Comparison of ENCODE assay signal across 16 cellular contexts in the genomic region with DNA sequence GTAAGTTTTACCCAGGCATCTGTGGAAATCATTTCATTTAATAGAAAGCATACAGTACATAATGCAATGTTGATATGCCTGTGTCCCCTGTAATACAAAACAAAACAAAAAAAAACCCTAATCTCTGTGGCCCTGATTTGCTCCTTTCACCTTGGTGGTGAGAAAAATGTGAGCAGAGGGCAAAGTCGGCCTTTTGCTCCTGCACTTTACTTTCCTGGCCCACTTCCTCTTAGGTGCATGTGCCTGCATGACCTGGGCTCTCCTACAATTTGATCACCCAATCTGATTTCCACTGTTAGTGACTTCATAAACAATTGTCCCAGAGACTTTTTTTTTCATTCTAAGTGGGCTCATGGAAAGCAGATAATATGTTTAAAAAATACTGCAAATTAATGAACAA.
DNase-seq lines count a peak whose midpoint lies in the region; ATAC-seq, FAIRE-seq and TF ChIP-seq lines count a peak whose summit lies in the region.
"Had no signal": no experiment of that assay in that cellular context is flagged by ENCODE, and none has a peak within 500 bp of the region (broad histone marks: within the 10 kb centered on the region; RNA-seq: fewer than 3 reads in every experiment).

No MANE protein-coding gene starts in this region.

- H3K27me3 ChIP-seq in DND-41 (ENCODE audit: insufficient read depth, low read length, poor library complexity) (no peaks in the 10 kb centered on the region), keratinocyte (ENCODE audit: control insufficient read depth, extremely low read depth, insufficient read depth, low read length) (no peaks in the 10 kb centered on the region)

- H3K9me3 ChIP-seq in DND-41 (ENCODE audit: insufficient read depth, low read length, severe bottlenecking) (no peaks in the 10 kb centered on the region), keratinocyte (ENCODE audit: control insufficient read depth, low read depth, low read length) (no peaks in the 10 kb centered on the region)
- H3K9me3 ChIP-seq: HAP-1 had no signal

- DNase-seq in DMS153 (lab: John Stamatoyannopoulos, UW) (peak; percentile 48), DND-41 (no peak), keratinocyte (ENCODE audit: low read depth, low spot score) (no peak), mucosa of gallbladder (ENCODE audit: low spot score) (peak; percentile 17), NCI-H82 (lab: John Stamatoyannopoulos, UW) (no peak), KBM-7 (no peak), DMS114 treated with DMSO at 0.1 percent for 48 hours (lab: John Stamatoyannopoulos, UW; ENCODE audit: unreplicated experiment) (no peak)
- DNase-seq: C1 segment of cervical spinal cord; CD4-positive, alpha-beta memory T cell; DMS53; HFFc6 had no signal

- FAIRE-seq in keratinocyte (lab: Jason Lieb, UNC) = no peak
- FAIRE-seq: A204.1, GM12892, H1, K562 had no signal

- H3K79me2 ChIP-seq in DND-41 (ENCODE audit: insufficient read depth, low read length) (no peaks in the 10 kb centered on the region), keratinocyte (ENCODE audit: control insufficient read depth, insufficient read depth, low read length) (no peaks in the 10 kb centered on the region)

- H3K9me1 ChIP-seq in keratinocyte (ENCODE audit: control insufficient read depth, extremely low read depth, insufficient read depth, low read length) = no peaks in the 10 kb centered on the region

- H3K36me3 ChIP-seq in DND-41 (ENCODE audit: insufficient read depth, low read length) (no peaks in the 10 kb centered on the region), keratinocyte (ENCODE audit: control insufficient read depth in 2 of 2, extremely low read depth in 1 of 2, insufficient read depth in 2 of 2, low read length in 2 of 2) (no peaks in the 10 kb centered on the region)
- H3K36me3 ChIP-seq: HAP-1 had no signal

- H3K4me2 ChIP-seq in DND-41 (ENCODE audit: insufficient read depth, low read length) = no peak overlapping the region
- peak overlapping the region; percentile 16 for H3K4me2 ChIP-seq in keratinocyte (ENCODE audit: control insufficient read depth, extremely low read depth, insufficient read depth, low read depth, low read length)

- H4K20me1 ChIP-seq in DND-41 (ENCODE audit: insufficient read depth, low read length) (no peaks in the 10 kb centered on the region), keratinocyte (ENCODE audit: control insufficient read depth, extremely low read depth, insufficient read depth, low read length) (no peaks in the 10 kb centered on the region)

- dilution Hi-C loops in keratinocyte (cut with MboI; ENCODE audit: extremely low pct_ligation_motif_present, low sequenced_read_pairs) = no loop called here

- no peak for ATAC-seq in DND-41 (ENCODE audit: insufficient read depth, low read depth)
- ATAC-seq: K562 had no signal

- in situ Hi-C loops in KBM-7 (cut with MboI; ENCODE audit: low pct_unique_long_range_greater_than_20kb, low sequenced_read_pairs) = no loop called here

- H2AFZ ChIP-seq in DND-41 (ENCODE audit: low read depth, low read length) = peak overlapping the region; percentile 61; the same call in 1 of the 2 replicates
- H2AFZ ChIP-seq in keratinocyte (ENCODE audit: control insufficient read depth, low read length) = peak overlapping the region; percentile 30

- no peak overlapping the region for H3K27ac ChIP-seq in DND-41 (ENCODE audit: low read length)
- H3K27ac ChIP-seq in keratinocyte (ENCODE audit: control insufficient read depth, insufficient read depth, low read length) = no peak overlapping the region

- H3K4me3 ChIP-seq in DND-41 (ENCODE audit: low read depth in 1 of 2, low read length in 2 of 2) (no peak overlapping the region), keratinocyte (ENCODE audit: control insufficient read depth in 2 of 3, extremely low read depth in 1 of 3, insufficient read depth in 2 of 3, low read depth in 1 of 3, low read length in 3 of 3) (no peak overlapping the region)
- H3K4me3 ChIP-seq: HAP-1, K562 had no signal

- no peak overlapping the region for H3K9ac ChIP-seq in DND-41 (ENCODE audit: low read depth, low read length)
- H3K9ac ChIP-seq in keratinocyte (ENCODE audit: control insufficient read depth, extremely low read depth, insufficient read depth, low read length) = no peak overlapping the region

- TF ChIP-seq CTCF in DND-41 (IDR thresholded peaks at IDR 0.05; ENCODE audit: borderline replicate concordance, extremely low read depth, low read length, poor library complexity, severe bottlenecking) (no peak), keratinocyte (optimal IDR thresholded peaks at IDR 0.05 in 1 of 3, IDR thresholded peaks at IDR 0.05 in 1 of 3, conservative IDR thresholded peaks at IDR 0.05 in 1 of 3; ENCODE audit: extremely low read depth in 1 of 3, insufficient read depth in 2 of 3, low read length in 3 of 3) (no peak)

- peaks cover 3% of the 10 kb centered on the region for H3K4me1 ChIP-seq in DND-41 (ENCODE audit: insufficient read depth, low read length)
- H3K4me1 ChIP-seq in keratinocyte (ENCODE audit: control insufficient read depth, extremely low read depth, insufficient read depth, low read length) = peaks cover 4% of the 10 kb centered on the region
- H3K4me1 ChIP-seq: HAP-1 had no signal

Comparison
In these comparisons a context has a peak if more than half of its experiments do, and no peak if none do; other contexts are left out.
1. DNase-seq: peak in DMS153 (single experiment) and mucosa of gallbladder (single experiment); none in DND-41 (single experiment), keratinocyte (single experiment), NCI-H82 (single experiment), KBM-7 (single experiment) and DMS114 treated with DMSO at 0.1 percent for 48 hours (single experiment).